In genomic region chr6:92777146-92777740, GRCh38 we compare ENCODE assay signal across 9 cellular contexts.
A peak's percentile ranks its signal among the peaks of the same experiment; 100 is the strongest.
DNase-seq lines count a peak whose midpoint lies in the region; ATAC-seq and TF ChIP-seq lines count a peak whose summit lies in the region.
"Had no signal": no experiment of that assay in that cellular context is flagged by ENCODE, and none has a peak within 500 bp of the region (broad histone marks: within the 10 kb centered on the region; RNA-seq: fewer than 3 reads in every experiment).

No MANE protein-coding gene starts in this region.

- no peak overlapping the region for H3K4me3 ChIP-seq in PC-3 (ENCODE audit: low read length)
- H3K4me3 ChIP-seq: K562 had no signal

- H2AFZ ChIP-seq in PC-3 (ENCODE audit: low read length): no peak overlapping the region

- no peaks in the 10 kb centered on the region for H3K79me2 ChIP-seq in PC-3 (ENCODE audit: low read length)

- no peak overlapping the region for H3K27ac ChIP-seq in PC-3 (ENCODE audit: low read length)

- no peaks in the 10 kb centered on the region for H3K9me2 ChIP-seq in PC-3 (replicated peaks; ENCODE audit: low read length)

- no peaks in the 10 kb centered on the region for H3K36me3 ChIP-seq in PC-3 (ENCODE audit: low read depth, low read length)

- H3F3A ChIP-seq in PC-3 (ENCODE audit: low read length, unreplicated experiment): no peaks in the 10 kb centered on the region

- DNase-seq in HuH-7 (ENCODE audit: low spot score) (peak; percentile 4), PC-3 (peak; percentile 52), foreskin melanocyte (peak; percentile 2), cerebellar nuclear complex (lab: John Stamatoyannopoulos, UW) (no peak)
- no peak for DNase-seq in stimulated activated naive CD4-positive, alpha-beta T cell treated with Interleukin-2 at 50 U/mL for 16 hours (lab: John Stamatoyannopoulos, UW)
- no peak for DNase-seq in activated CD4-positive, CD25-positive, alpha-beta regulatory T cell (lab: John Stamatoyannopoulos, UW)

- POLR2A ChIA-PET in PC-3 (lab: Charles Lee; ENCODE audit: unreplicated experiment): interaction anchor here (0.6 kb wide), 1 partner anchor 345 kb away, joined by 4 read pairs; no protein-coding TSS in a partner anchor

- peaks cover 5% of the 10 kb centered on the region for H3K4me1 ChIP-seq in PC-3 (ENCODE audit: insufficient read depth, low read length)

- peak; percentile 67 for TF ChIP-seq CTCF in PC-3 (conservative IDR thresholded peaks at IDR 0.05; ENCODE audit: low read depth, low read length)

- no peaks in the 10 kb centered on the region for H4K20me1 ChIP-seq in PC-3 (ENCODE audit: low read length)

- intact Hi-C loops in PC-3 (cut with micrococcal nuclease): loop anchor here (5.0 to 10.0 kb wide), 5 partner anchors 95 to 1695 kb away; no protein-coding TSS in a partner anchor

- ATAC-seq in GM18505 (IDR thresholded peaks at IDR 0.05; ENCODE audit: unreplicated experiment) (peak; percentile 68), PC-3 (peak; percentile 67), GM18520 (IDR thresholded peaks at IDR 0.05; ENCODE audit: unreplicated experiment) (no peak)
- ATAC-seq: K562 had no signal

- no TSS peak for BruUV-seq in PC-3 (replicated peaks; lab: Mats Ljungman, UMichigan)

- H3K9me3 ChIP-seq in PC-3 (ENCODE audit: low read length): no peaks in the 10 kb centered on the region

- CTCF ChIA-PET in PC-3 (lab: Charles Lee): interaction anchor here (1.0 kb wide), 1 partner anchor 33 kb away, joined by 4 read pairs; no protein-coding TSS in a partner anchor

- no peak for TF ChIP-seq POLR2A in GM18505 (IDR thresholded peaks at IDR 0.05; ENCODE audit: borderline replicate concordance, extremely low read depth, insufficient read depth, insufficient read length)

- no peak overlapping the region for H3K9ac ChIP-seq in PC-3 (ENCODE audit: low read length)

- no peak overlapping the region for H3K4me2 ChIP-seq in PC-3 (ENCODE audit: low read length)

- no peaks in the 10 kb centered on the region for H3K27me3 ChIP-seq in PC-3 (ENCODE audit: low read length)

Comparison
In these comparisons a context has a peak if more than half of its experiments do, and no peak if none do; other contexts are left out.
1. DNase-seq: peak in HuH-7 (single experiment), PC-3 (single experiment) and foreskin melanocyte (single experiment); none in cerebellar nuclear complex (0 of 2), stimulated activated naive CD4-positive, alpha-beta T cell treated with Interleukin-2 at 50 U/mL for 16 hours (single experiment) and activated CD4-positive, CD25-positive, alpha-beta regulatory T cell (0 of 4).